ENCODE assay signal across 1 cellular context in the genomic region with DNA sequence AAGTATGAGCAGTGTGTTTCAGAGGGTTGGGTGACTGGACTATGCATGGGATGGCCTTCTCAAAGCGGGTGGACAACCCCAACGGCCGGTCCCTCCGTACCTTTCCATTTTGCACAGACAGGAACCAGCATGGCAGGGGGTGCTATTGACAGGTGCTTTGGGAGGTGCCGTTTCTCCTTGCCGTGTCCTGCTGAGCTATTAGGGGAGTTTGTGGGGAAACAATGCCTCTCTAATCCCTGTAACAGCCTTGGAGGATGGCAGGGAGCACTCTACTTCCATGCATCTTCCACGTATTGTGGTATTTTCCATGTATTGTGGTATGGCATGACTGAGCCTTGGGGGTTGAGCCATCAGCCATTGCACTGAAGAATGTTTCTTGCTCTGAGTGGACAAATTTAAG.
TF ChIP-seq lines count a peak whose summit lies in the region.

No MANE protein-coding gene starts in this region.

TF ChIP-seq in WTC11, 78 proteins besides CTCF, POLR2A, EP300 and RAD21 (continued from another document):
- TF ChIP-seq AFF4 (CRISPR knock-in tag; IDR thresholded peaks at IDR 0.05; ENCODE audit: borderline replicate concordance) (no peak), ZNF671 (CRISPR knock-in tag; IDR thresholded peaks at IDR 0.05) (no peak), ATF1 (CRISPR knock-in tag; IDR thresholded peaks at IDR 0.05) (no peak), HMGA2 (CRISPR knock-in tag; IDR thresholded peaks at IDR 0.05) (no peak), KAT7 (CRISPR knock-in tag; IDR thresholded peaks at IDR 0.05; ENCODE audit: borderline replicate concordance) (no peak)
- TF ChIP-seq, protein P1, sequence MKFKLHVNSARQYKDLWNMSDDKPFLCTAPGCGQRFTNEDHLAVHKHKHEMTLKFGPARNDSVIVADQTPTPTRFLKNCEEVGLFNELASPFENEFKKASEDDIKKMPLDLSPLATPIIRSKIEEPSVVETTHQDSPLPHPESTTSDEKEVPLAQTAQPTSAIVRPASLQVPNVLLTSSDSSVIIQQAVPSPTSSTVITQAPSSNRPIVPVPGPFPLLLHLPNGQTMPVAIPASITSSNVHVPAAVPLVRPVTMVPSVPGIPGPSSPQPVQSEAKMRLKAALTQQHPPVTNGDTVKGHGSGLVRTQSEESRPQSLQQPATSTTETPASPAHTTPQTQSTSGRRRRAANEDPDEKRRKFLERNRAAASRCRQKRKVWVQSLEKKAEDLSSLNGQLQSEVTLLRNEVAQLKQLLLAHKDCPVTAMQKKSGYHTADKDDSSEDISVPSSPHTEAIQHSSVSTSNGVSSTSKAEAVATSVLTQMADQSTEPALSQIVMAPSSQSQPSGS (CRISPR knock-in tag; IDR thresholded peaks at IDR 0.05; ENCODE audit: borderline replicate concordance, low read depth) = no peak
- TF ChIP-seq, protein P2, sequence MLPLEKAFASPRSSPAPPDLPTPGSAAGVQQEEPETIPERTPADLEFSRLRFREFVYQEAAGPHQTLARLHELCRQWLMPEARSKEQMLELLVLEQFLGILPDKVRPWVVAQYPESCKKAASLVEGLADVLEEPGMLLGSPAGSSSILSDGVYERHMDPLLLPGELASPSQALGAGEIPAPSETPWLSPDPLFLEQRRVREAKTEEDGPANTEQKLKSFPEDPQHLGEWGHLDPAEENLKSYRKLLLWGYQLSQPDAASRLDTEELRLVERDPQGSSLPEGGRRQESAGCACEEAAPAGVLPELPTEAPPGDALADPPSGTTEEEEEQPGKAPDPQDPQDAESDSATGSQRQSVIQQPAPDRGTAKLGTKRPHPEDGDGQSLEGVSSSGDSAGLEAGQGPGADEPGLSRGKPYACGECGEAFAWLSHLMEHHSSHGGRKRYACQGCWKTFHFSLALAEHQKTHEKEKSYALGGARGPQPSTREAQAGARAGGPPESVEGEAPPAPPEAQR (CRISPR knock-in tag; IDR thresholded peaks at IDR 0.05) = no peak
TF ChIP-seq in WTC11: peak in this region for 6.
